Comparison of ENCODE assay signal across 8 cellular contexts in the genomic region with DNA sequence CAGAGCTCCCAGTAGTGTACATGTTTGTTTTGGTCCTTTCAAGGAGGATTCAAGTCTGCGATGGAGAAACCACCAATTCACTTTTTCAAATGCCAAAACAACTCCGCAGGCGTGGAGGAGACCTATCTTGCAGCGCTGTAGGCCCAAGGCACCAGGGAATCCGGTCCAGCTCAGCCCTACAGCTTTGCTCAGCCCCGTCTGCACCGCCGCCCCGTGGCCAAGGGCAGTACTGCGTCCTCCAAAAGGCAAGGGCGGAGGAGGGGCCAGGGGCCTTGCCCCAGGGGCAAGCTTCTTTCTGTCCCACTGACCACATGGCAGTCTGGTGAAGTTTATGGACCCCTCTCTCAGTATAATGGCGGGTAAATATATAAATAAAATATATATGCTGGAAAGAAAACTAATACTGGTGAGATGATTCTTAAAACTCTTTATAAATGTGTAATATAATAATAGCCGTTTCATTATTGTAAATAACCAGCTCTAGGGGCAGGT. TPM values are rescaled to one million over a fixed set of nuclear protein-coding genes. Genes with fewer than 3 reads are reported as not detected.
DNase-seq lines count a peak whose midpoint lies in the region; ATAC-seq and TF ChIP-seq lines count a peak whose summit lies in the region.

No MANE protein-coding gene starts in this region.

- peaks cover 19 to 55% (median 43%) of the 10 kb centered on the region in 3 donors for H3K27me3 Mint-ChIP-seq in naive B cell

- 25% methylated on average over 8 of the region's 13 CpGs for WGBS in esophagus muscularis mucosa

- no peak overlapping the region for H3K4me3 Mint-ChIP-seq in naive B cell

- H3K9me3 ChIP-seq in OCI-LY3 (ENCODE audit: insufficient read depth, low read length) (no peaks in the 10 kb centered on the region), esophagus muscularis mucosa (no peaks in the 10 kb centered on the region)

- H3K27ac Mint-ChIP-seq in naive B cell, result no peak overlapping the region

- H3K9me3 Mint-ChIP-seq in naive B cell, result peaks cover 0 to 5% (median 0%) of the 10 kb centered on the region in 7 donors

- peaks cover 0 to 8% of the 10 kb centered on the region in 2 donors for H3K36me3 Mint-ChIP-seq in naive B cell

- in situ Hi-C loops in Caki2 (cut with HindIII; ENCODE audit: low pct_unique_long_range_greater_than_20kb, low sequenced_read_pairs), result no loop called here

- H3K27ac ChIP-seq in OCI-LY3 (ENCODE audit: low read length) (no peak overlapping the region), esophagus muscularis mucosa (replicated peaks in 1 of 4) (no peak overlapping the region)

- H3K4me2 ChIP-seq in OCI-LY3 (ENCODE audit: low read length), result 0 out of 2 replicates have a peak overlapping the region, but pooled peaks have one; percentile 13

- no peak overlapping the region for H3K9ac ChIP-seq in OCI-LY3 (ENCODE audit: low read length)

- no peaks in the 10 kb centered on the region for H4K20me1 ChIP-seq in OCI-LY3 (ENCODE audit: insufficient read depth, low read length)

- no peaks in the 10 kb centered on the region for H3K36me3 ChIP-seq in OCI-LY3 (replicated peaks; ENCODE audit: low read depth, low read length)
- H3K36me3 ChIP-seq in esophagus muscularis mucosa, result no peaks in the 10 kb centered on the region

- intact Hi-C loops in esophagus muscularis mucosa (cut with DNase I), result loop anchor here (5.0 kb wide), 2 partner anchors 64 to 149 kb away; partner anchors contain the start of gene CFAP97D1

- no peak overlapping the region for H3K4me3 ChIP-seq in OCI-LY3 (ENCODE audit: low read length)
- H3K4me3 ChIP-seq in esophagus muscularis mucosa, result no peak overlapping the region

- no peaks in the 10 kb centered on the region for H3K79me2 ChIP-seq in OCI-LY3 (ENCODE audit: low read length)

- peaks cover 5% of the 10 kb centered on the region; the same call in 1 of the 2 replicates for H3K4me1 ChIP-seq in OCI-LY3 (ENCODE audit: low read length)
- peaks cover 5 to 31% (median 25%) of the 10 kb centered on the region in 4 donors for H3K4me1 ChIP-seq in esophagus muscularis mucosa

- TF ChIP-seq EP300 in esophagus muscularis mucosa (IDR thresholded peaks at IDR 0.05), result no peak

- peak overlapping the region; percentile 72 for H2AFZ ChIP-seq in OCI-LY3 (ENCODE audit: low read depth, low read length)

- H3K4me1 Mint-ChIP-seq in naive B cell, result peaks cover 0 to 6% (median 4%) of the 10 kb centered on the region in 3 donors

- ATAC-seq in naive B cell (ENCODE audit: low read depth in 2 of 2) (peak; percentile 89 to 91), GM18858 (IDR thresholded peaks at IDR 0.05; ENCODE audit: unreplicated experiment) (no peak)

- peak; percentile 81 for TF ChIP-seq CTCF in OCI-LY3 (IDR thresholded peaks at IDR 0.05; ENCODE audit: low read depth, low read length)
- peak; percentile 96 to 100 (median 98) for TF ChIP-seq CTCF in esophagus muscularis mucosa (IDR thresholded peaks at IDR 0.05)

- H3K27me3 ChIP-seq in OCI-LY3 (ENCODE audit: low read depth, low read length) (peaks cover 3% of the 10 kb centered on the region; the same call in 1 of the 2 replicates), esophagus muscularis mucosa (peaks cover 0 to 6% (median 0%) of the 10 kb centered on the region in 4 donors)

- DNase-seq in Caki2 (ENCODE audit: low read depth) (peak; percentile 70), HK-2 (ENCODE audit: unreplicated experiment) (peak; percentile 81), activated T-cell treated with anti-CD3 and anti-CD28 coated beads for 4 hours (peak; percentile 74), esophagus muscularis mucosa (ENCODE audit: extremely low spot score) (peak; percentile 94), naive B cell (peak; percentile 57)
- peak; percentile 51 to 62 for DNase-seq in stimulated activated CD8-positive, alpha-beta memory T cell treated with anti-CD3 and anti-CD28 coated beads, Interleukin-7, amount 100 ng/mL, for 48 hours (ENCODE audit: extremely low read depth in 1 of 2, low read depth in 1 of 2)

- TF ChIP-seq POLR2A in esophagus muscularis mucosa (IDR thresholded peaks at IDR 0.05; ENCODE audit: low read depth), result no peak

RNA-seq across cellular contexts. Expression of gene CD300LG, which starts 0.7 kb away (rescaled TPM):
- not detected in 2 replicates for total RNA-seq in Caki2 (2014; rRNA removed; shearing (Covaris generic); ENCODE audit: low replicate concordance)
- total RNA-seq in esophagus muscularis mucosa, result 10 to 100 TPM in 1 of 4 donors, 1 to 10 TPM in 2, under 1 TPM in 1; 0.83 to 12.0 (median 7.3) TPM
- not detected for polyA plus RNA-seq in naive B cell (ENCODE audit: low read depth in 6 of 6)

RNA-seq across cellular contexts. Expression of gene MPP3, which starts 13.3 kb away (rescaled TPM):
- total RNA-seq in Caki2 (2014; rRNA removed; shearing (Covaris generic); ENCODE audit: low replicate concordance), result 10.0 and 11.6 TPM in 2 replicates
- total RNA-seq in esophagus muscularis mucosa, result 1 to 10 TPM; 5.0 to 9.9 (median 6.2) TPM
- not detected for polyA plus RNA-seq in naive B cell (ENCODE audit: low read depth in 6 of 6)
